19 cellular contexts compared by ENCODE assay signal in the genomic region with DNA sequence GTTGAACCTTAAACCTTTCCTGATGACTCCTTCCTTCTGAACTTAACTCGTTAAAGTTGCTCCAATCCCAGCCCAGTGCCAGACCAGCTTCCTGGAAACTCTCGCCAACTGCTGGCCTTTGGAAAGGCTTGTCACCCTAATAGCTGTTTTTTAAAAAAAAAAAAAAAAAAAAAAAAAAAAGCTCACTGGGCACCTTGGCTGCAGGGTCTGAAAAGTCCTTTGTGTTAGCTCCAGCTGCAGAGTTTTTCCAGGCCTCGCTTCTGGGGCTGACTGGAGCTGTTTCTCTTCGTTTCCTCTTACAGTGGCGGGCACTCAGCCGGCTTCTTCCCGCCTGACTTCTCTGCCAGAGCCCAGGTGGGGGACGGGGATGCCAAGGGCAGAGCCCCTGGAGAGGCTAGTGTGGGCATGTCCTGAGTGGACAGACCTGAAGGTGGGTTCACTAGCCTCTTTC. TPM values are rescaled to one million over a fixed set of nuclear protein-coding genes. Genes with fewer than 3 reads are reported as not detected.
DNase-seq lines count a peak whose midpoint lies in the region; ATAC-seq, FAIRE-seq and TF ChIP-seq lines count a peak whose summit lies in the region.
"Had no signal": no experiment of that assay in that cellular context is flagged by ENCODE, and none has a peak within 500 bp of the region (broad histone marks: within the 10 kb centered on the region; RNA-seq: fewer than 3 reads in every experiment).

No MANE protein-coding gene starts in this region.

- H3K4me3 ChIP-seq in pancreas (no peak overlapping the region), thyroid gland (replicated peaks in 1 of 3) (no peak overlapping the region), small intestine (ENCODE audit: low read depth in 1 of 2, low read length in 2 of 2) (no peak overlapping the region)
- H3K4me3 ChIP-seq: MG63 had no signal

- FAIRE-seq in pancreas (lab: Jason Lieb, UNC) (no peak), small intestine (lab: Jason Lieb, UNC) (no peak)
- FAIRE-seq: A204.1, islet of Langerhans had no signal

- H3K27me3 ChIP-seq in pancreas = no peaks in the 10 kb centered on the region
- no peaks in the 10 kb centered on the region for H3K27me3 ChIP-seq in thyroid gland
- H3K27me3 ChIP-seq in small intestine (ENCODE audit: control insufficient read depth in 2 of 2, insufficient read depth in 2 of 2, low read length in 2 of 2) = no peaks in the 10 kb centered on the region
- H3K27me3 ChIP-seq: MG63 had no signal

- no peaks in the 10 kb centered on the region for H3K9me3 Mint-ChIP-seq in activated naive CD4-positive, alpha-beta T cell treated with anti-CD3 and anti-CD28 coated beads for 36 hours
- no peaks in the 10 kb centered on the region for H3K9me3 Mint-ChIP-seq in HFFc6
- no peaks in the 10 kb centered on the region for H3K9me3 Mint-ChIP-seq in activated CD8-positive, alpha-beta memory T cell treated with anti-CD3 and anti-CD28 coated beads, Interleukin-2, amount 10 ng/mL, durations not matched to agents 7 days and 5 days (ENCODE audit: low read depth)
- H3K9me3 Mint-ChIP-seq: activated CD4-positive, alpha-beta T cell treated with anti-CD3 and anti-CD28 coated beads, Interleukin-2, amount 10 ng/mL, durations not matched to agents 7 days and 5 days; activated T-cell treated with anti-CD3 and anti-CD28 coated beads, Interleukin-2, amount 50 U/mL, for 72 hours had no signal

- H3K27me3 Mint-ChIP-seq in activated naive CD4-positive, alpha-beta T cell treated with anti-CD3 and anti-CD28 coated beads for 36 hours (ENCODE audit: low read depth) = no peaks in the 10 kb centered on the region
- H3K27me3 Mint-ChIP-seq in HFFc6 (ENCODE audit: insufficient read depth) = peaks cover 6% of the 10 kb centered on the region
- H3K27me3 Mint-ChIP-seq in activated CD8-positive, alpha-beta memory T cell treated with anti-CD3 and anti-CD28 coated beads, Interleukin-2, amount 10 ng/mL, durations not matched to agents 7 days and 5 days = no peaks in the 10 kb centered on the region
- H3K27me3 Mint-ChIP-seq: activated CD4-positive, alpha-beta T cell treated with anti-CD3 and anti-CD28 coated beads, Interleukin-2, amount 10 ng/mL, durations not matched to agents 7 days and 5 days had no signal

- H3K27ac ChIP-seq in pancreas (peak overlapping the region; percentile 45 to 77 (median 62)), thyroid gland (peak overlapping the region in 1 of 3 donors; percentile 60), small intestine (ENCODE audit: low read depth in 1 of 2, low read length in 1 of 2) (no peak overlapping the region)

- H3K4me1 ChIP-seq in pancreas = peaks cover 0 to 15% (median 5%) of the 10 kb centered on the region in 3 donors
- peaks cover 14 to 24% of the 10 kb centered on the region in 2 donors for H3K4me1 ChIP-seq in thyroid gland
- H3K4me1 ChIP-seq in small intestine (ENCODE audit: control insufficient read depth in 2 of 2, insufficient read depth in 1 of 2, low read depth in 1 of 2, low read length in 1 of 2) = peaks cover 0 to 2% of the 10 kb centered on the region in 2 donors

- 59 to 68% methylated on average over 8 of the region's 8 CpGs for WGBS in pancreas, 2 donors
- WGBS in thyroid gland, 2 donors = 25 to 29% methylated on average over 8 of the region's 8 CpGs
- 62 to 82% (median 66%) methylated on average over 8 of the region's 8 CpGs for WGBS in small intestine, 3 donors

- TF ChIP-seq CTCF in pancreas (IDR thresholded peaks at IDR 0.05) (no peak), thyroid gland (IDR thresholded peaks at IDR 0.05) (no peak), HFFc6 (IDR thresholded peaks at IDR 0.05) (no peak)

- ATAC-seq in pancreas = peak; percentile 55 to 69 (median 66)
- no peak for ATAC-seq in activated CD8-positive, alpha-beta memory T cell treated with anti-CD3 and anti-CD28 coated beads, Interleukin-2, amount 10 ng/mL, durations not matched to agents 7 days and 5 days
- ATAC-seq: activated T-cell treated with anti-CD3 and anti-CD28 coated beads, Interleukin-2, amount 50 U/mL, for 72 hours had no signal

- no peak for TF ChIP-seq POLR2A in thyroid gland (IDR thresholded peaks at IDR 0.05)

- H3K4me3 Mint-ChIP-seq in activated naive CD4-positive, alpha-beta T cell treated with anti-CD3 and anti-CD28 coated beads for 36 hours = no peak overlapping the region
- H3K4me3 Mint-ChIP-seq in HFFc6 = no peak overlapping the region
- no peak overlapping the region for H3K4me3 Mint-ChIP-seq in activated CD8-positive, alpha-beta memory T cell treated with anti-CD3 and anti-CD28 coated beads, Interleukin-2, amount 10 ng/mL, durations not matched to agents 7 days and 5 days
- H3K4me3 Mint-ChIP-seq: activated CD4-positive, alpha-beta T cell treated with anti-CD3 and anti-CD28 coated beads, Interleukin-2, amount 10 ng/mL, durations not matched to agents 7 days and 5 days; activated T-cell treated with anti-CD3 and anti-CD28 coated beads, Interleukin-2, amount 50 U/mL, for 72 hours had no signal

- H3K4me1 Mint-ChIP-seq in activated naive CD4-positive, alpha-beta T cell treated with anti-CD3 and anti-CD28 coated beads for 36 hours (ENCODE audit: low read depth) = peaks cover 4% of the 10 kb centered on the region
- H3K4me1 Mint-ChIP-seq in HFFc6 (ENCODE audit: low read depth) = no peaks in the 10 kb centered on the region
- no peaks in the 10 kb centered on the region for H3K4me1 Mint-ChIP-seq in activated CD8-positive, alpha-beta memory T cell treated with anti-CD3 and anti-CD28 coated beads, Interleukin-2, amount 10 ng/mL, durations not matched to agents 7 days and 5 days
- H3K4me1 Mint-ChIP-seq: activated CD4-positive, alpha-beta T cell treated with anti-CD3 and anti-CD28 coated beads, Interleukin-2, amount 10 ng/mL, durations not matched to agents 7 days and 5 days had no signal

- CTCF ChIA-PET in activated naive CD4-positive, alpha-beta T cell treated with anti-CD3 and anti-CD28 coated beads for 36 hours (lab: Charles Lee) = no interaction called here
- CTCF ChIA-PET in activated CD8-positive, alpha-beta memory T cell treated with anti-CD3 and anti-CD28 coated beads, Interleukin-2, amount 10 ng/mL, durations not matched to agents 7 days and 5 days (lab: Charles Lee) = no interaction called here

- intact Hi-C loops in activated naive CD4-positive, alpha-beta T cell treated with anti-CD3 and anti-CD28 coated beads for 36 hours (cut with micrococcal nuclease) = no loop called here
- intact Hi-C loops in pancreas (cut with DNase I) (no loop called here), thyroid gland (cut with DNase I) (no loop called here)

- H3K27ac Mint-ChIP-seq in activated naive CD4-positive, alpha-beta T cell treated with anti-CD3 and anti-CD28 coated beads for 36 hours = no peak overlapping the region
- no peak overlapping the region for H3K27ac Mint-ChIP-seq in HFFc6
- H3K27ac Mint-ChIP-seq in activated CD8-positive, alpha-beta memory T cell treated with anti-CD3 and anti-CD28 coated beads, Interleukin-2, amount 10 ng/mL, durations not matched to agents 7 days and 5 days = no peak overlapping the region
- H3K27ac Mint-ChIP-seq: activated CD4-positive, alpha-beta T cell treated with anti-CD3 and anti-CD28 coated beads, Interleukin-2, amount 10 ng/mL, durations not matched to agents 7 days and 5 days; activated T-cell treated with anti-CD3 and anti-CD28 coated beads, Interleukin-2, amount 50 U/mL, for 72 hours had no signal

- H3K36me3 Mint-ChIP-seq in activated naive CD4-positive, alpha-beta T cell treated with anti-CD3 and anti-CD28 coated beads for 36 hours (ENCODE audit: low read depth) = no peaks in the 10 kb centered on the region
- H3K36me3 Mint-ChIP-seq in HFFc6 (ENCODE audit: low read depth) = no peaks in the 10 kb centered on the region
- H3K36me3 Mint-ChIP-seq in activated CD8-positive, alpha-beta memory T cell treated with anti-CD3 and anti-CD28 coated beads, Interleukin-2, amount 10 ng/mL, durations not matched to agents 7 days and 5 days = no peaks in the 10 kb centered on the region

- H3K36me3 ChIP-seq in pancreas = no peaks in the 10 kb centered on the region
- H3K36me3 ChIP-seq in thyroid gland = no peaks in the 10 kb centered on the region
- no peaks in the 10 kb centered on the region for H3K36me3 ChIP-seq in small intestine (ENCODE audit: control insufficient read depth in 2 of 2, insufficient read depth in 2 of 2, low read length in 2 of 2)
- H3K36me3 ChIP-seq: MG63 had no signal

- peak; percentile 0 for DNase-seq in activated naive CD4-positive, alpha-beta T cell treated with anti-CD3 and anti-CD28 coated beads for 36 hours
- DNase-seq in activated naive CD4-positive, alpha-beta T cell treated with Interleukin-2 at 50 U/mL for 16 hours = no peak
- DNase-seq in hippocampal formation (lab: John Stamatoyannopoulos, UW) (peak; percentile 4 to 54), pancreas (peak in 5 of 6 donors; percentile 10 to 60 (median 45)), thyroid gland (peak; percentile 66 to 76), small intestine (no peak), HFFc6 (no peak)
- DNase-seq in activated CD8-positive, alpha-beta memory T cell treated with anti-CD3 and anti-CD28 coated beads, Interleukin-2, amount 10 ng/mL, durations not matched to agents 7 days and 5 days = no peak
- DNase-seq: activated CD4-positive, alpha-beta T cell treated with anti-CD3 and anti-CD28 coated beads, Interleukin-2, amount 10 ng/mL, durations not matched to agents 7 days and 5 days; activated T-cell treated with anti-CD3 and anti-CD28 coated beads, Interleukin-2, amount 50 U/mL, for 72 hours; glutamatergic neuron; MG63; NCI-H1930; NCI-H69; OCI-M1; retina; stimulated activated CD4-positive, alpha-beta T cell treated with anti-CD3 and anti-CD28 coated beads, Interleukin-2, amount 100 ng/mL, for 24 hours had no signal

- H3K9me3 ChIP-seq in pancreas = no peaks in the 10 kb centered on the region
- H3K9me3 ChIP-seq in thyroid gland = no peaks in the 10 kb centered on the region
- no peaks in the 10 kb centered on the region for H3K9me3 ChIP-seq in small intestine (ENCODE audit: control insufficient read depth, low read depth)
- H3K9me3 ChIP-seq: MG63 had no signal

RNA-seq across cellular contexts. Expression of a gene that starts 25.1 kb away (rescaled TPM):
- under 1 TPM; 0.17 to 0.20 TPM for total RNA-seq in activated naive CD4-positive, alpha-beta T cell treated with anti-CD3 and anti-CD28 coated beads for 36 hours
- total RNA-seq in pancreas = 1 to 10 TPM in 4 of 6 donors, under 1 TPM in 2; 0.79 to 1.9 (median 1.5) TPM
- 1 to 10 TPM in 1 of 2 donors, under 1 TPM in 1; 0.31 to 1.4 TPM for polyA plus RNA-seq in pancreas
- 1 to 10 TPM; 2.0 to 4.1 (median 3.2) TPM for total RNA-seq in thyroid gland
- under 1 TPM; under 0.01 to 0.22 (median under 0.01) TPM for polyA plus RNA-seq in small intestine
- total RNA-seq in HFFc6 (2021; fragmentation: NEBNext Ultra II Directional; extraction: Animal tissue kit (Norgen Biotek cat#: 25700)) = under 1 TPM; 0.41 to 0.76 (median 0.43) TPM
- under 1 TPM; 0.33 to 0.44 TPM for total RNA-seq in activated CD8-positive, alpha-beta memory T cell treated with anti-CD3 and anti-CD28 coated beads, Interleukin-2, amount 10 ng/mL, durations not matched to agents 7 days and 5 days

Comparison
In these comparisons a context has a peak if more than half of its experiments do, and no peak if none do; other contexts are left out.
1. DNase-seq: peak in activated naive CD4-positive, alpha-beta T cell treated with anti-CD3 and anti-CD28 coated beads for 36 hours (single experiment), hippocampal formation (2 of 2), pancreas (5 of 6) and thyroid gland (2 of 2); none in activated naive CD4-positive, alpha-beta T cell treated with Interleukin-2 at 50 U/mL for 16 hours (single experiment), small intestine (single experiment), HFFc6 (single experiment) and activated CD8-positive, alpha-beta memory T cell treated with anti-CD3 and anti-CD28 coated beads, Interleukin-2, amount 10 ng/mL, durations not matched to agents 7 days and 5 days (single experiment).
2. H3K27ac ChIP-seq: peak in pancreas (4 of 4); none in small intestine (0 of 2).